ENCODE assay signal across 8 cellular contexts in the genomic region with DNA sequence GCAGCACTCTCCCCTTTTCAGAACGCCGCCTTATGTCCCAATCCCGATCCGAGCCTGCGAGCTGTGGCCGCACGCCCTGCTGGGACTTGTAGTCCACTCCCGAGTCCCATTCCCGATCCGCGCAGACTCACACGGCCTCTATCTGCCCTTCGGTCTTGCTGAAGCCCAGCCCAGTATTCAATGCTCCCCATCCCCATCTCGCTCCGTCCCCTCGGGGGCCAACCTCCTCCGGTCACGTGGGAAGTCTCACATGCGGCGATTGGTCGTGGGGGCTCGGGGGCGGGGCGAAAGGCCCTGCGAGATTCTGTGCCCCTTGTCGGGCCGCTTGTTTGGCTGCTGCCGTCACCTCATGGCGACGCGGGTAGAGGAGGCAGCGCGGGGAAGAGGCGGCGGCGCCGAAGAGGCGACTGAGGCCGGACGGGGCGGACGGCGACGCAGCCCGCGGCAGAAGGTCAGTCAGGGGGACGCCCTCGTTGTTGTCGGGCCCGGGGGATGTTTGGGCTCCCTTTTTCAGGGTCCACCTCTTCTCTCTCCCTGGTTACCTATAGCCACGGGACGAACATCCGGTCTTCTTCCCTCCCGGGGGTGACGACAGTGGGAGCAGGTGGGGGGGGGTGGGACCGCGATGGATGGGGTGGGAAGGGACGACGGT. TPM values are rescaled to one million over a fixed set of nuclear protein-coding genes. Genes with fewer than 3 reads are reported as not detected.
DNase-seq lines count a peak whose midpoint lies in the region; ATAC-seq, FAIRE-seq and TF ChIP-seq lines count a peak whose summit lies in the region.

A gene (plus strand): TSS at position 328 of the 652 bp plus-strand sequence. CDS start 22 bp downstream, at position 350.

- peak within 1 kb of the TSS; percentile 71 for H3K27ac Mint-ChIP-seq in endothelial cell (ENCODE audit: unreplicated experiment)
- H3K27ac Mint-ChIP-seq in mesothelial cell of epicardium: peak within 1 kb of the TSS; percentile 82

- H3K4me3 ChIP-seq in OCI-LY7 (ENCODE audit: low read depth, low read length, poor library complexity, severe bottlenecking): peak within 1 kb of the TSS; percentile 85

- CTCF ChIA-PET in OCI-LY7 (lab: Charles Lee; ENCODE audit: unreplicated experiment): no interaction called here

- peak; percentile 11 for FAIRE-seq in D721Med (lab: Jason Lieb, UNC)

- POLR2A ChIA-PET in OCI-LY7 (lab: Charles Lee): interaction anchor here (1.0 kb wide), 1 partner anchor 16 kb away, joined by 7 read pairs; no protein-coding TSS in a partner anchor

- H3K4me1 Mint-ChIP-seq in endothelial cell (ENCODE audit: unreplicated experiment) (peaks cover 5% of the 10 kb centered on the region), mesothelial cell of epicardium (peaks cover 11% of the 10 kb centered on the region)

- peak; percentile 99 for ATAC-seq in GM21526 (IDR thresholded peaks at IDR 0.05; ENCODE audit: low FRiP score, unreplicated experiment)

- peak within 1 kb of the TSS; percentile 46 for H3K27ac ChIP-seq in OCI-LY7 (ENCODE audit: low read depth, low read length, poor library complexity, severe bottlenecking)

- no peaks in the 10 kb centered on the region for H3K9me3 ChIP-seq in OCI-LY7 (ENCODE audit: low read length)

- peaks cover 46% of the 10 kb centered on the region for H3K79me2 ChIP-seq in OCI-LY7 (ENCODE audit: insufficient read depth, low read depth, low read length)

- H2AFZ ChIP-seq in OCI-LY7 (ENCODE audit: low read length): peak within 1 kb of the TSS; percentile 89; the same call in 1 of the 2 replicates

- H3K4me3 Mint-ChIP-seq in endothelial cell (ENCODE audit: unreplicated experiment) (peak within 1 kb of the TSS; percentile 99), mesothelial cell of epicardium (peak within 1 kb of the TSS; percentile 87)

- no peaks in the 10 kb centered on the region for H3K9me2 ChIP-seq in OCI-LY7 (ENCODE audit: insufficient read depth, low read length)

- peaks cover 28% of the 10 kb centered on the region for H3K4me1 ChIP-seq in OCI-LY7 (ENCODE audit: insufficient read depth, low read length, poor library complexity, severe bottlenecking)

- peak within 1 kb of the TSS; percentile 83 for H3K4me2 ChIP-seq in OCI-LY7 (ENCODE audit: low read length)

- H3K36me3 ChIP-seq in OCI-LY7 (ENCODE audit: insufficient read depth, low read length): peaks cover 31% of the 10 kb centered on the region

- no peaks in the 10 kb centered on the region for H3K36me3 Mint-ChIP-seq in endothelial cell (ENCODE audit: low read depth, unreplicated experiment)
- no peaks in the 10 kb centered on the region for H3K36me3 Mint-ChIP-seq in mesothelial cell of epicardium

- DNase-seq in D721Med (ENCODE audit: insufficient read length, low spot score) (peak; percentile 13), HuH-7.5 (ENCODE audit: low spot score) (peak; percentile 77), OCI-LY7 (ENCODE audit: low spot score) (peak; percentile 96), activated T-cell treated with anti-CD3 and anti-CD28 coated beads for 1 hour (ENCODE audit: low read depth) (peak; percentile 83), endothelial cell (ENCODE audit: low spot score) (peak; percentile 85), mesothelial cell of epicardium (ENCODE audit: low spot score in 2 of 2, unreplicated experiment in 2 of 2) (peak; percentile 99)
- DNase-seq in stimulated activated CD8-positive, alpha-beta memory T cell treated with anti-CD3 and anti-CD28 coated beads, Interleukin-15, amount 100 ng/mL, for 48 hours (ENCODE audit: low read depth in 2 of 2): peak; percentile 89 to 97

- peaks cover 2% of the 10 kb centered on the region for H3K27me3 Mint-ChIP-seq in endothelial cell (ENCODE audit: unreplicated experiment)
- H3K27me3 Mint-ChIP-seq in mesothelial cell of epicardium (ENCODE audit: low read depth): no peaks in the 10 kb centered on the region

- no peak for TF ChIP-seq CTCF in D721Med (IDR thresholded peaks at IDR 0.05; ENCODE audit: insufficient read depth, missing control alignments)
- no peak for TF ChIP-seq CTCF in OCI-LY7 (conservative IDR thresholded peaks at IDR 0.05; ENCODE audit: low read length)
- TF ChIP-seq CTCF in endothelial cell (IDR thresholded peaks at IDR 0.05; ENCODE audit: unreplicated experiment): no peak
- TF ChIP-seq CTCF in mesothelial cell of epicardium (IDR thresholded peaks at IDR 0.05; ENCODE audit: unreplicated experiment): no peak

- BruUV-seq in OCI-LY7 (replicated peaks; lab: Mats Ljungman, UMichigan): no TSS peak

- H3K9me3 Mint-ChIP-seq in endothelial cell (ENCODE audit: unreplicated experiment): no peaks in the 10 kb centered on the region
- H3K9me3 Mint-ChIP-seq in mesothelial cell of epicardium: no peaks in the 10 kb centered on the region

- peaks cover 14% of the 10 kb centered on the region; the same call in 1 of the 2 replicates for H4K20me1 ChIP-seq in OCI-LY7 (ENCODE audit: insufficient read depth, low read length)

- intact Hi-C loops in OCI-LY7 (cut with micrococcal nuclease; ENCODE audit: unreplicated experiment): loop anchor here (2.0 to 5.0 kb wide), 3 partner anchors 67 to 86 kb away; a partner anchor contains a TSS

RNA-seq across cellular contexts. Expression of the gene that starts here (rescaled TPM):
- total RNA-seq in OCI-LY7 (2014; rRNA removed; shearing (Covaris generic)): 16.2 and 16.9 TPM in 2 replicates
- total RNA-seq in OCI-LY7 (2022) (20.1 and 22.0 TPM in 2 replicates), endothelial cell (ENCODE audit: unreplicated experiment) (6.6 TPM), mesothelial cell of epicardium (24.4 to 25.4 TPM (median 24.7 TPM) in 3 replicates)

Comparison
In these comparisons a context has a peak if more than half of its experiments do, and no peak if none do; other contexts are left out.
1. Peak in every context shown above with its lines: DNase-seq, ATAC-seq, H3K4me3 ChIP-seq and H3K27ac ChIP-seq.
2. DNase-seq: peak in every context shown above with its lines; median percentile 99 in mesothelial cell of epicardium; 96 in OCI-LY7; 93 in stimulated activated CD8-positive, alpha-beta memory T cell treated with anti-CD3 and anti-CD28 coated beads, Interleukin-15, amount 100 ng/mL, for 48 hours; 85 in endothelial cell; 83 in activated T-cell treated with anti-CD3 and anti-CD28 coated beads for 1 hour; 77 in HuH-7.5; 13 in D721Med.